Comparison of ENCODE assay signal across 26 cellular contexts in genomic region chr3:134613006-134613520, GRCh38. TPM values are rescaled to one million over a fixed set of nuclear protein-coding genes. Genes with fewer than 3 reads are reported as not detected.
"Had no signal": no experiment of that assay in that cellular context is flagged by ENCODE, and none has a peak within 500 bp of the region (broad histone marks: within the 10 kb centered on the region; RNA-seq: fewer than 3 reads in every experiment).

No MANE protein-coding gene starts in this region.

- H3K27me3 Mint-ChIP-seq: stimulated activated naive B cell treated with anti-CD40 and anti-IgM and Interleukin-4, amounts not matched to agents 10 μg/mL and 1 μg/mL and 100 μg/mL, for 72 hours had no signal

- H3K4me1 Mint-ChIP-seq: stimulated activated naive CD8-positive, alpha-beta T cell treated with anti-CD3 and anti-CD28 coated beads, Interleukin-15, amount 100 ng/mL, for 72 hours had no signal

- ATAC-seq: gastroesophageal sphincter; lower lobe of right lung; naive thymus-derived CD4-positive, alpha-beta T cell; stimulated activated naive B cell treated with anti-CD40 and anti-IgM and Interleukin-4, amounts not matched to agents 10 μg/mL and 1 μg/mL and 100 μg/mL, for 72 hours; stimulated activated naive CD8-positive, alpha-beta T cell treated with anti-CD3 and anti-CD28 coated beads, Interleukin-15, amount 100 ng/mL, for 72 hours; upper lobe of right lung had no signal

- H3K36me3 Mint-ChIP-seq: naive thymus-derived CD4-positive, alpha-beta T cell; stimulated activated naive B cell treated with anti-CD40 and anti-IgM and Interleukin-4, amounts not matched to agents 10 μg/mL and 1 μg/mL and 100 μg/mL, for 72 hours had no signal

- H3K36me3 ChIP-seq: esophagus squamous epithelium, lower lobe of right lung, sigmoid colon, tibial nerve, upper lobe of right lung had no signal

- H3K4me3 ChIP-seq: dorsolateral prefrontal cortex, esophagus squamous epithelium, gastroesophageal sphincter, left ventricle myocardium inferior, lower lobe of right lung, psoas muscle, sigmoid colon, skin epidermis, testis, tibial nerve, upper lobe of right lung had no signal

- H3K4me1 ChIP-seq: esophagus squamous epithelium, gastroesophageal sphincter, lower lobe of right lung, sigmoid colon, testis, tibial nerve, upper lobe of right lung had no signal

- H3K9me3 ChIP-seq: esophagus squamous epithelium, gastroesophageal sphincter, left ventricle myocardium inferior, lower lobe of right lung, psoas muscle, sigmoid colon, testis, tibial nerve, upper lobe of right lung had no signal

- H3K4me3 Mint-ChIP-seq: naive thymus-derived CD4-positive, alpha-beta T cell; nephron progenitor cell; stimulated activated naive B cell treated with anti-CD40 and anti-IgM and Interleukin-4, amounts not matched to agents 10 μg/mL and 1 μg/mL and 100 μg/mL, for 72 hours; stimulated activated naive CD8-positive, alpha-beta T cell treated with anti-CD3 and anti-CD28 coated beads, Interleukin-15, amount 100 ng/mL, for 72 hours had no signal

- DNase-seq: central memory CD4-positive, alpha-beta T cell; cortex of kidney; dorsolateral prefrontal cortex; effector memory CD4-positive, alpha-beta T cell; esophagus squamous epithelium; foreskin fibroblast; glutamatergic neuron; left ventricle myocardium inferior; lower lobe of right lung; mesenchymal stem cell; naive thymus-derived CD4-positive, alpha-beta T cell; nephron progenitor cell; psoas muscle; sigmoid colon; stimulated activated CD4-positive, alpha-beta T cell treated with anti-CD3 and anti-CD28 coated beads, Interleukin-2, amount 100 ng/mL, for 24 hours; stimulated activated CD4-positive, alpha-beta T cell treated with anti-CD3 and anti-CD28 coated beads, Interleukin-4, amount 100 ng/mL, for 4 hours; stimulated activated naive B cell treated with anti-CD40 and anti-IgM and Interleukin-4, amounts not matched to agents 10 μg/mL and 1 μg/mL and 100 μg/mL, for 72 hours; stimulated activated naive CD8-positive, alpha-beta T cell treated with anti-CD3 and anti-CD28 coated beads, Interleukin-15, amount 100 ng/mL, for 72 hours; testis; upper lobe of right lung had no signal

- H3K27me3 ChIP-seq: dorsolateral prefrontal cortex, esophagus squamous epithelium, gastroesophageal sphincter, sigmoid colon, testis, tibial nerve, upper lobe of right lung had no signal

- H3K27ac Mint-ChIP-seq: naive thymus-derived CD4-positive, alpha-beta T cell; nephron progenitor cell; stimulated activated naive B cell treated with anti-CD40 and anti-IgM and Interleukin-4, amounts not matched to agents 10 μg/mL and 1 μg/mL and 100 μg/mL, for 72 hours; stimulated activated naive CD8-positive, alpha-beta T cell treated with anti-CD3 and anti-CD28 coated beads, Interleukin-15, amount 100 ng/mL, for 72 hours had no signal

- H3K9me3 Mint-ChIP-seq: naive thymus-derived CD4-positive, alpha-beta T cell; nephron progenitor cell; stimulated activated naive B cell treated with anti-CD40 and anti-IgM and Interleukin-4, amounts not matched to agents 10 μg/mL and 1 μg/mL and 100 μg/mL, for 72 hours; stimulated activated naive CD8-positive, alpha-beta T cell treated with anti-CD3 and anti-CD28 coated beads, Interleukin-15, amount 100 ng/mL, for 72 hours had no signal

- H3K27ac ChIP-seq: dorsolateral prefrontal cortex, epithelial cell of prostate, esophagus squamous epithelium, gastroesophageal sphincter, left ventricle myocardium inferior, lower lobe of right lung, psoas muscle, sigmoid colon, skin epidermis, testis, tibial nerve, upper lobe of right lung had no signal

- FAIRE-seq: keratinocyte had no signal

RNA-seq across cellular contexts. Expression of gene KY, which starts 37.8 kb away (rescaled TPM):
- total RNA-seq: naive thymus-derived CD4-positive, alpha-beta T cell; subcutaneous adipose tissue had no signal
